In the genomic region with DNA sequence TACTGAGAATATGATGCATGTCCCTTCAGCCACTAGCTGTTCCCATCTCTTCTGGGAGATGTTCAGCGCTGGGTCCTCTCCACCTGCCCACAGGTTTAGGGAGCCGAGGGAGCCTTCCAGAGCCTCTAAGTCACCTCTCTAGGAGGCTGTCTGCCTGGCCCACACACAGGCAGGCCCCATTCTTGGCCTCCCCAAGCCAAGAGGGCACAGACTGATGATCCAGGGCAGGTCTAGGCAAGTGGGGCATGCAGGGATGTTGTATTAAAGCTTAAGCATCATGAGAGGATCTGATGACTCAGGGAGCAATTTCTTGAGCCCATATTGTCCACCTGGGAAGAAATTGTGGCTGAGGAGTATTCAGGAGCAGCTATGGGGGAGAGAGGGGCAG, we compare ENCODE assay signal across 1 cellular context.
TF ChIP-seq lines count a peak whose summit lies in the region.

No MANE protein-coding gene starts in this region.

TF ChIP-seq in HepG2, 621 proteins besides CTCF, POLR2A, EP300 and RAD21 (continues in another document):
- no peak; the same call in 1 of the 2 replicates for TF ChIP-seq ZNF431 (CRISPR knock-in tag; IDR thresholded peaks at IDR 0.05; ENCODE audit: borderline replicate concordance, low read depth)
- TF ChIP-seq RNF2 (conservative IDR thresholded peaks at IDR 0.05; ENCODE audit: low read depth): no peak
- no peak for TF ChIP-seq EED (CRISPR knock-in tag; IDR thresholded peaks at IDR 0.05)
- no peak for TF ChIP-seq MBNL3 (CRISPR knock-in tag; conservative IDR thresholded peaks at IDR 0.05)
- TF ChIP-seq ZNF558 (CRISPR knock-in tag; IDR thresholded peaks at IDR 0.05; ENCODE audit: borderline replicate concordance): 0 out of 2 replicates have a peak, but pooled peaks have one; percentile 61
- TF ChIP-seq NFKB2 (CRISPR knock-in tag; IDR thresholded peaks at IDR 0.05; ENCODE audit: borderline replicate concordance): 0 out of 2 replicates have a peak, but pooled peaks have one; percentile 1
- no peak for TF ChIP-seq ERF (CRISPR knock-in tag; IDR thresholded peaks at IDR 0.05)
- TF ChIP-seq SRF (IDR thresholded peaks at IDR 0.05; ENCODE audit: low read depth, low read length): no peak
- TF ChIP-seq MIER3 (CRISPR knock-in tag; IDR thresholded peaks at IDR 0.05; ENCODE audit: borderline replicate concordance): no peak
- 0 out of 2 replicates have a peak, but pooled peaks have one; percentile 5 for TF ChIP-seq KDM5A (IDR thresholded peaks at IDR 0.05; ENCODE audit: borderline replicate concordance, low read length)
- no peak for TF ChIP-seq ZBTB42 (CRISPR knock-in tag; IDR thresholded peaks at IDR 0.05)
- no peak for TF ChIP-seq SSRP1 (CRISPR knock-in tag; IDR thresholded peaks at IDR 0.05)
- TF ChIP-seq PCBP1 (IDR thresholded peaks at IDR 0.05; ENCODE audit: borderline replicate concordance, low read depth, low read length): no peak
- TF ChIP-seq, protein P1, sequence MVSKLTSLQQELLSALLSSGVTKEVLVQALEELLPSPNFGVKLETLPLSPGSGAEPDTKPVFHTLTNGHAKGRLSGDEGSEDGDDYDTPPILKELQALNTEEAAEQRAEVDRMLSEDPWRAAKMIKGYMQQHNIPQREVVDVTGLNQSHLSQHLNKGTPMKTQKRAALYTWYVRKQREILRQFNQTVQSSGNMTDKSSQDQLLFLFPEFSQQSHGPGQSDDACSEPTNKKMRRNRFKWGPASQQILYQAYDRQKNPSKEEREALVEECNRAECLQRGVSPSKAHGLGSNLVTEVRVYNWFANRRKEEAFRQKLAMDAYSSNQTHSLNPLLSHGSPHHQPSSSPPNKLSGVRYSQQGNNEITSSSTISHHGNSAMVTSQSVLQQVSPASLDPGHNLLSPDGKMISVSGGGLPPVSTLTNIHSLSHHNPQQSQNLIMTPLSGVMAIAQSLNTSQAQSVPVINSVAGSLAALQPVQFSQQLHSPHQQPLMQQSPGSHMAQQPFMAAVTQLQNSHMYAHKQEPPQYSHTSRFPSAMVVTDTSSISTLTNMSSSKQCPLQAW (CRISPR knock-in tag; IDR thresholded peaks at IDR 0.05): no peak
- TF ChIP-seq ZNF782 (CRISPR knock-in tag; IDR thresholded peaks at IDR 0.05; ENCODE audit: borderline replicate concordance): no peak
- no peak for TF ChIP-seq NFE2 (CRISPR knock-in tag; IDR thresholded peaks at IDR 0.05)
- TF ChIP-seq FOXP1 (IDR thresholded peaks at IDR 0.05): no peak
- no peak for TF ChIP-seq FOXP1 (CRISPR knock-in tag; IDR thresholded peaks at IDR 0.05)
- no peak for TF ChIP-seq AGO1 (IDR thresholded peaks at IDR 0.05; ENCODE audit: low read depth, low read length, poor library complexity, severe bottlenecking)
- no peak for TF ChIP-seq HNRNPH1 (optimal IDR thresholded peaks at IDR 0.05; ENCODE audit: low read depth, low read length)
- no peak for TF ChIP-seq YY1 (IDR thresholded peaks at IDR 0.05; ENCODE audit: insufficient read depth, insufficient replicate concordance, low read depth, low read length)
- TF ChIP-seq, protein P2, sequence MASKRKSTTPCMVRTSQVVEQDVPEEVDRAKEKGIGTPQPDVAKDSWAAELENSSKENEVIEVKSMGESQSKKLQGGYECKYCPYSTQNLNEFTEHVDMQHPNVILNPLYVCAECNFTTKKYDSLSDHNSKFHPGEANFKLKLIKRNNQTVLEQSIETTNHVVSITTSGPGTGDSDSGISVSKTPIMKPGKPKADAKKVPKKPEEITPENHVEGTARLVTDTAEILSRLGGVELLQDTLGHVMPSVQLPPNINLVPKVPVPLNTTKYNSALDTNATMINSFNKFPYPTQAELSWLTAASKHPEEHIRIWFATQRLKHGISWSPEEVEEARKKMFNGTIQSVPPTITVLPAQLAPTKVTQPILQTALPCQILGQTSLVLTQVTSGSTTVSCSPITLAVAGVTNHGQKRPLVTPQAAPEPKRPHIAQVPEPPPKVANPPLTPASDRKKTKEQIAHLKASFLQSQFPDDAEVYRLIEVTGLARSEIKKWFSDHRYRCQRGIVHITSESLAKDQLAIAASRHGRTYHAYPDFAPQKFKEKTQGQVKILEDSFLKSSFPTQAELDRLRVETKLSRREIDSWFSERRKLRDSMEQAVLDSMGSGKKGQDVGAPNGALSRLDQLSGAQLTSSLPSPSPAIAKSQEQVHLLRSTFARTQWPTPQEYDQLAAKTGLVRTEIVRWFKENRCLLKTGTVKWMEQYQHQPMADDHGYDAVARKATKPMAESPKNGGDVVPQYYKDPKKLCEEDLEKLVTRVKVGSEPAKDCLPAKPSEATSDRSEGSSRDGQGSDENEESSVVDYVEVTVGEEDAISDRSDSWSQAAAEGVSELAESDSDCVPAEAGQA (IDR thresholded peaks at IDR 0.05; ENCODE audit: low read depth): no peak
- TF ChIP-seq, protein P2 (CRISPR knock-in tag; IDR thresholded peaks at IDR 0.05; ENCODE audit: borderline replicate concordance): no peak
- TF ChIP-seq, protein P3, sequence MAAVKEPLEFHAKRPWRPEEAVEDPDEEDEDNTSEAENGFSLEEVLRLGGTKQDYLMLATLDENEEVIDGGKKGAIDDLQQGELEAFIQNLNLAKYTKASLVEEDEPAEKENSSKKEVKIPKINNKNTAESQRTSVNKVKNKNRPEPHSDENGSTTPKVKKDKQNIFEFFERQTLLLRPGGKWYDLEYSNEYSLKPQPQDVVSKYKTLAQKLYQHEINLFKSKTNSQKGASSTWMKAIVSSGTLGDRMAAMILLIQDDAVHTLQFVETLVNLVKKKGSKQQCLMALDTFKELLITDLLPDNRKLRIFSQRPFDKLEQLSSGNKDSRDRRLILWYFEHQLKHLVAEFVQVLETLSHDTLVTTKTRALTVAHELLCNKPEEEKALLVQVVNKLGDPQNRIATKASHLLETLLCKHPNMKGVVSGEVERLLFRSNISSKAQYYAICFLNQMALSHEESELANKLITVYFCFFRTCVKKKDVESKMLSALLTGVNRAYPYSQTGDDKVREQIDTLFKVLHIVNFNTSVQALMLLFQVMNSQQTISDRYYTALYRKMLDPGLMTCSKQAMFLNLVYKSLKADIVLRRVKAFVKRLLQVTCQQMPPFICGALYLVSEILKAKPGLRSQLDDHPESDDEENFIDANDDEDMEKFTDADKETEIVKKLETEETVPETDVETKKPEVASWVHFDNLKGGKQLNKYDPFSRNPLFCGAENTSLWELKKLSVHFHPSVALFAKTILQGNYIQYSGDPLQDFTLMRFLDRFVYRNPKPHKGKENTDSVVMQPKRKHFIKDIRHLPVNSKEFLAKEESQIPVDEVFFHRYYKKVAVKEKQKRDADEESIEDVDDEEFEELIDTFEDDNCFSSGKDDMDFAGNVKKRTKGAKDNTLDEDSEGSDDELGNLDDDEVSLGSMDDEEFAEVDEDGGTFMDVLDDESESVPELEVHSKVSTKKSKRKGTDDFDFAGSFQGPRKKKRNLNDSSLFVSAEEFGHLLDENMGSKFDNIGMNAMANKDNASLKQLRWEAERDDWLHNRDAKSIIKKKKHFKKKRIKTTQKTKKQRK (IDR thresholded peaks at IDR 0.05; ENCODE audit: low read length): no peak
- no peak for TF ChIP-seq MIER2 (CRISPR knock-in tag; IDR thresholded peaks at IDR 0.05)
- TF ChIP-seq ZNF232 (CRISPR knock-in tag; IDR thresholded peaks at IDR 0.05; ENCODE audit: borderline replicate concordance): no peak
- TF ChIP-seq ZNF296 (CRISPR knock-in tag; conservative IDR thresholded peaks at IDR 0.05): 0 out of 2 replicates have a peak, but pooled peaks have one; percentile 67
- no peak for TF ChIP-seq ZNF207 (IDR thresholded peaks at IDR 0.05; ENCODE audit: borderline replicate concordance)
- TF ChIP-seq ZFP1 (CRISPR knock-in tag; IDR thresholded peaks at IDR 0.05): no peak
- TF ChIP-seq ARNT (IDR thresholded peaks at IDR 0.05): no peak
- TF ChIP-seq BHLHE40 (IDR thresholded peaks at IDR 0.05; ENCODE audit: low read length): no peak
- TF ChIP-seq TBX3 (IDR thresholded peaks at IDR 0.05; ENCODE audit: borderline replicate concordance): no peak
- TF ChIP-seq ZNF33A (CRISPR knock-in tag; IDR thresholded peaks at IDR 0.05; ENCODE audit: borderline replicate concordance): 0 out of 2 replicates have a peak, but pooled peaks have one; percentile 11
- TF ChIP-seq ZNF136 (CRISPR knock-in tag; IDR thresholded peaks at IDR 0.05; ENCODE audit: low read depth): no peak
- TF ChIP-seq, protein P4, sequence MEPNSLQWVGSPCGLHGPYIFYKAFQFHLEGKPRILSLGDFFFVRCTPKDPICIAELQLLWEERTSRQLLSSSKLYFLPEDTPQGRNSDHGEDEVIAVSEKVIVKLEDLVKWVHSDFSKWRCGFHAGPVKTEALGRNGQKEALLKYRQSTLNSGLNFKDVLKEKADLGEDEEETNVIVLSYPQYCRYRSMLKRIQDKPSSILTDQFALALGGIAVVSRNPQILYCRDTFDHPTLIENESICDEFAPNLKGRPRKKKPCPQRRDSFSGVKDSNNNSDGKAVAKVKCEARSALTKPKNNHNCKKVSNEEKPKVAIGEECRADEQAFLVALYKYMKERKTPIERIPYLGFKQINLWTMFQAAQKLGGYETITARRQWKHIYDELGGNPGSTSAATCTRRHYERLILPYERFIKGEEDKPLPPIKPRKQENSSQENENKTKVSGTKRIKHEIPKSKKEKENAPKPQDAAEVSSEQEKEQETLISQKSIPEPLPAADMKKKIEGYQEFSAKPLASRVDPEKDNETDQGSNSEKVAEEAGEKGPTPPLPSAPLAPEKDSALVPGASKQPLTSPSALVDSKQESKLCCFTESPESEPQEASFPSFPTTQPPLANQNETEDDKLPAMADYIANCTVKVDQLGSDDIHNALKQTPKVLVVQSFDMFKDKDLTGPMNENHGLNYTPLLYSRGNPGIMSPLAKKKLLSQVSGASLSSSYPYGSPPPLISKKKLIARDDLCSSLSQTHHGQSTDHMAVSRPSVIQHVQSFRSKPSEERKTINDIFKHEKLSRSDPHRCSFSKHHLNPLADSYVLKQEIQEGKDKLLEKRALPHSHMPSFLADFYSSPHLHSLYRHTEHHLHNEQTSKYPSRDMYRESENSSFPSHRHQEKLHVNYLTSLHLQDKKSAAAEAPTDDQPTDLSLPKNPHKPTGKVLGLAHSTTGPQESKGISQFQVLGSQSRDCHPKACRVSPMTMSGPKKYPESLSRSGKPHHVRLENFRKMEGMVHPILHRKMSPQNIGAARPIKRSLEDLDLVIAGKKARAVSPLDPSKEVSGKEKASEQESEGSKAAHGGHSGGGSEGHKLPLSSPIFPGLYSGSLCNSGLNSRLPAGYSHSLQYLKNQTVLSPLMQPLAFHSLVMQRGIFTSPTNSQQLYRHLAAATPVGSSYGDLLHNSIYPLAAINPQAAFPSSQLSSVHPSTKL (CRISPR knock-in tag; IDR thresholded peaks at IDR 0.05): no peak
- 0 out of 2 replicates have a peak, but pooled peaks have one; percentile 6 for TF ChIP-seq FIP1L1 (IDR thresholded peaks at IDR 0.05; ENCODE audit: borderline replicate concordance, insufficient read depth, low read depth, low read length)
- no peak for TF ChIP-seq CHCHD3 (CRISPR knock-in tag; IDR thresholded peaks at IDR 0.05)
- TF ChIP-seq ZNF251 (CRISPR knock-in tag; IDR thresholded peaks at IDR 0.05): no peak
- TF ChIP-seq TP53 (CRISPR knock-in tag; conservative IDR thresholded peaks at IDR 0.05): no peak
- TF ChIP-seq BORCS8-MEF2B (CRISPR knock-in tag; IDR thresholded peaks at IDR 0.05): no peak
- TF ChIP-seq ZSCAN20 (CRISPR knock-in tag; IDR thresholded peaks at IDR 0.05; ENCODE audit: borderline replicate concordance): no peak
- TF ChIP-seq ZNF746 (CRISPR knock-in tag; IDR thresholded peaks at IDR 0.05): no peak
- TF ChIP-seq CCDC6 (CRISPR knock-in tag; IDR thresholded peaks at IDR 0.05): no peak
- no peak for TF ChIP-seq XBP1 (CRISPR knock-in tag; IDR thresholded peaks at IDR 0.05)
- TF ChIP-seq, protein P5, sequence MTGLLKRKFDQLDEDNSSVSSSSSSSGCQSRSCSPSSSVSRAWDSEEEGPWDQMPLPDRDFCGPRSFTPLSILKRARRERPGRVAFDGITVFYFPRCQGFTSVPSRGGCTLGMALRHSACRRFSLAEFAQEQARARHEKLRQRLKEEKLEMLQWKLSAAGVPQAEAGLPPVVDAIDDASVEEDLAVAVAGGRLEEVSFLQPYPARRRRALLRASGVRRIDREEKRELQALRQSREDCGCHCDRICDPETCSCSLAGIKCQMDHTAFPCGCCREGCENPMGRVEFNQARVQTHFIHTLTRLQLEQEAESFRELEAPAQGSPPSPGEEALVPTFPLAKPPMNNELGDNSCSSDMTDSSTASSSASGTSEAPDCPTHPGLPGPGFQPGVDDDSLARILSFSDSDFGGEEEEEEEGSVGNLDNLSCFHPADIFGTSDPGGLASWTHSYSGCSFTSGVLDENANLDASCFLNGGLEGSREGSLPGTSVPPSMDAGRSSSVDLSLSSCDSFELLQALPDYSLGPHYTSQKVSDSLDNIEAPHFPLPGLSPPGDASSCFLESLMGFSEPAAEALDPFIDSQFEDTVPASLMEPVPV (CRISPR knock-in tag; IDR thresholded peaks at IDR 0.05): peak; percentile 6; the same call in 1 of the 2 replicates
- no peak for TF ChIP-seq JARID2 (CRISPR knock-in tag; IDR thresholded peaks at IDR 0.05; ENCODE audit: insufficient replicate concordance)
- 0 out of 2 replicates have a peak, but pooled peaks have one; percentile 14 for TF ChIP-seq ZSCAN30 (CRISPR knock-in tag; IDR thresholded peaks at IDR 0.05)
- no peak for TF ChIP-seq FOSL1 (CRISPR knock-in tag; IDR thresholded peaks at IDR 0.05; ENCODE audit: borderline replicate concordance)
- no peak for TF ChIP-seq NFE2L1 (CRISPR knock-in tag; IDR thresholded peaks at IDR 0.05; ENCODE audit: borderline replicate concordance)
